ENCODE assay signal across 7 cellular contexts in the genomic region with DNA sequence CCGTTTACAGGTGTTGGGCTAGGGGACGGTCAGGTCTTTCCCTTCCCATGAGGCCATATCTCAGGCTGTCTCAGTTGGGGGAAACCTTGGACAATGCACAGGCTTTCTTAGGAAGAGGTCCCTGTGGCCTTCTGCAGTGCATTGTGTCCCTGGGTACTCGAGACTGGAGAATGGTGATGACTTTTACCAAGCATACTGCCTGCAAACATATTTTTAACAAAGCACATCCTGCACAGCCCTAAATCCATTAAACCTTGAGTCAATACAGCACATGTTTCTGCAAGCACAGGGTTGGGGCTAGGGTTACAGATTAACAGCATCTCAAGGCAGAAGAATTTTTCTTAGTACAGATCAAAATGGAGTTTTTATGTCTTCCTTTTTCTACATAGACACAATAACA. TPM values are rescaled to one million over a fixed set of nuclear protein-coding genes. Genes with fewer than 3 reads are reported as not detected.
DNase-seq lines count a peak whose midpoint lies in the region; ATAC-seq and TF ChIP-seq lines count a peak whose summit lies in the region.
"Not testable (repeated sequence)": the region's sequence is repeated elsewhere in the genome, so short reads cannot be mapped to it uniquely, and the experiment has no call there.

No MANE protein-coding gene starts in this region.

- H3K36me3 ChIP-seq in GM23338 (ENCODE audit: insufficient read depth); endodermal cell (ENCODE audit: control insufficient read depth, insufficient read depth, low read length); cardiac muscle cell; prostate gland: not testable (repeated sequence)

- H3K4me3 ChIP-seq in GM23338, cardiac muscle cell, prostate gland: not testable (repeated sequence)
- H3K4me3 ChIP-seq in endodermal cell (ENCODE audit: low read length) = peak overlapping the region; percentile 55

- not testable (repeated sequence) for H3K9me2 ChIP-seq in GM23338 (ENCODE audit: insufficient read depth)

- H3K4me3 Mint-ChIP-seq in GM23338, endodermal cell, nephron: not testable (repeated sequence)

- not testable (repeated sequence) for H3K9me3 ChIP-seq in endodermal cell (ENCODE audit: control insufficient read depth, low read length); cardiac muscle cell (ENCODE audit: low read depth); prostate gland

- not testable (repeated sequence) for ATAC-seq in GM23338

- H2AFZ ChIP-seq in GM23338 = peak overlapping the region; percentile 59; the same call in 1 of the 2 replicates

- WGBS in endodermal cell (ENCODE audit: insufficient coverage in 1 of 2, insufficient read length in 1 of 2), 2 experiments = 45% methylated on average over 2 to 3 of the region's 3 CpGs
- 18% methylated on average over 3 of the region's 3 CpGs for WGBS in prostate gland

- H3K36me3 Mint-ChIP-seq in GM23338 (ENCODE audit: low read depth); endodermal cell (ENCODE audit: low read depth); nephron (ENCODE audit: low read depth): not testable (repeated sequence)

- not testable (repeated sequence) for H3K4me1 ChIP-seq in GM23338 (ENCODE audit: insufficient read depth); endodermal cell (ENCODE audit: control insufficient read depth, insufficient read depth, low read length); prostate gland (replicated peaks)
- peaks cover 11% of the 10 kb centered on the region for H3K4me1 ChIP-seq in cardiac muscle cell (ENCODE audit: low read depth)

- TF ChIP-seq POLR2A in prostate gland (IDR thresholded peaks at IDR 0.05) = not testable (repeated sequence)

- not testable (repeated sequence) for H3K27ac ChIP-seq in GM23338 (ENCODE audit: low read depth); endodermal cell (ENCODE audit: low read depth, low read length)
- H3K27ac ChIP-seq in cardiac muscle cell (peak overlapping the region; percentile 42), prostate gland (peak overlapping the region in 1 of 2 donors; percentile 15)

- not testable (repeated sequence) for H3K79me2 ChIP-seq in GM23338 (replicated peaks; ENCODE audit: insufficient read depth)

- TF ChIP-seq CTCF in GM23338 (conservative IDR thresholded peaks at IDR 0.05; ENCODE audit: low read depth in 2 of 2); endodermal cell (conservative IDR thresholded peaks at IDR 0.05); cardiac muscle cell (IDR thresholded peaks at IDR 0.05; ENCODE audit: low read depth, low read length); nephron (IDR thresholded peaks at IDR 0.05; ENCODE audit: unreplicated experiment in 3 of 3); prostate gland (IDR thresholded peaks at IDR 0.05): not testable (repeated sequence)

- H4K20me1 ChIP-seq in GM23338 (replicated peaks; ENCODE audit: insufficient read depth) = not testable (repeated sequence)

- H3F3A ChIP-seq in GM23338 (replicated peaks; ENCODE audit: low read depth) = not testable (repeated sequence)

- not testable (repeated sequence) for H3K4me2 ChIP-seq in GM23338

- not testable (repeated sequence) for H3K4me1 Mint-ChIP-seq in GM23338, nephron
- H3K4me1 Mint-ChIP-seq in endodermal cell = peaks cover 23% of the 10 kb centered on the region

- H3K27me3 ChIP-seq in GM23338 (ENCODE audit: insufficient read depth); endodermal cell (ENCODE audit: control insufficient read depth, insufficient read depth, low read length, poor library complexity, severe bottlenecking); cardiac muscle cell; prostate gland (replicated peaks; ENCODE audit: insufficient read depth): not testable (repeated sequence)

- not testable (repeated sequence) for H3K9me3 Mint-ChIP-seq in GM23338, endodermal cell
- peaks cover 10% of the 10 kb centered on the region for H3K9me3 Mint-ChIP-seq in nephron

- DNase-seq in DMS153 (lab: John Stamatoyannopoulos, UW) = peak; percentile 35
- DNase-seq in GM23338 (ENCODE audit: low spot score); endodermal cell; cardiac muscle cell (ENCODE audit: low read depth in 1 of 2, low spot score in 1 of 2): not testable (repeated sequence)
- DNase-seq in SK-N-DZ (ENCODE audit: low spot score) = peak; percentile 40
- peak; percentile 36 for DNase-seq in prostate gland (ENCODE audit: low spot score)

- H3K27ac Mint-ChIP-seq in GM23338 = not testable (repeated sequence)
- H3K27ac Mint-ChIP-seq in endodermal cell (peak overlapping the region; percentile 50), nephron (peak overlapping the region; percentile 78 to 84 (median 83))

- not testable (repeated sequence) for H3K9ac ChIP-seq in endodermal cell (ENCODE audit: extremely low read depth, low read length, poor library complexity, severe bottlenecking)

- H3K27me3 Mint-ChIP-seq in GM23338 (ENCODE audit: insufficient read depth, low read depth, poor library complexity) = peaks cover 11% of the 10 kb centered on the region
- not testable (repeated sequence) for H3K27me3 Mint-ChIP-seq in endodermal cell (ENCODE audit: insufficient read depth); nephron (ENCODE audit: low read depth)

- intact Hi-C loops in prostate gland (cut with DNase I) = not testable (repeated sequence)

RNA-seq across cellular contexts. Expression of a gene that starts 27.9 kb away (rescaled TPM):
- total RNA-seq in GM23338 (2014; rRNA removed; shearing (Covaris generic)) = 77.5 and 85.3 TPM in 2 replicates
- polyA plus RNA-seq in GM23338 (2016; fragmentation: Nextera tagmentation; extraction: Ambion mirVana) = 33.8 and 35.4 TPM in 2 replicates
- polyA plus RNA-seq in SK-N-DZ (2014; cell fraction: cytosol; rRNA removed) = 11.6 and 13.2 TPM in 2 replicates
- 5.0 and 5.2 TPM in 2 replicates for polyA plus RNA-seq in SK-N-DZ (2014; cell fraction: nucleus; rRNA removed)
- total RNA-seq in endodermal cell = 10 to 100 TPM; 49.8 to 62.1 TPM
- polyA plus RNA-seq in endodermal cell (2013, experiment 1 of 2) = 15.7 TPM
- 18.1 TPM for polyA plus RNA-seq in endodermal cell (2013, experiment 2 of 2)
- total RNA-seq in cardiac muscle cell = 5.4 and 10.9 TPM in 2 replicates
- polyA plus RNA-seq in cardiac muscle cell = 1.7 and 3.0 TPM in 2 replicates
- total RNA-seq in prostate gland = 1 to 10 TPM in 1 of 2 donors, under 1 TPM in 1; 0.73 to 6.2 TPM
